Comparison of ENCODE assay signal across 17 cellular contexts in the genomic region with DNA sequence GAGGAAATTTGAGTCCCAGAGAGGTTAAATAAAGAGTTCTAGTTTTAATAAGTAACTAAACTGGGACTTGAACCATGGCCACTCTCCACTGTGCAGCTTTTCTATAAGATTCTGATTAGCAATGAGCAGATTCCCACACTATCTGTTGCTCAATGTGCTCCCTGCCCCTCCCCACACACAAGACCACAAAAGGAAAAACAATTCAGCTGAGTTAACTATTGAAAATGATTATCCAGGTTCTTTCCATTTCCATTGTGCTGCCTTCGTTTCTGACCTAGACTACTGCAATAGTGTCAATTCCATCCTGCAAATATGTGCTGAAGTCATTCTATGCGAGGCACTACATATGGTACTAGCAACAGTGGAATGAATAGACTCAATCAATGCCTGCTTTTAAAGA.
"Had no signal": no experiment of that assay in that cellular context is flagged by ENCODE, and none has a peak within 500 bp of the region (broad histone marks: within the 10 kb centered on the region; RNA-seq: fewer than 3 reads in every experiment).

No MANE protein-coding gene starts in this region.

- H3K4me2 ChIP-seq: neural progenitor cell had no signal

- H3K27ac ChIP-seq: neural progenitor cell, pancreas, skin epidermis, stomach, thoracic aorta had no signal

- H3K9me3 Mint-ChIP-seq: activated CD8-positive, alpha-beta T cell treated with anti-CD3 and anti-CD28 coated beads for 36 hours; activated naive CD8-positive, alpha-beta T cell treated with anti-CD3 and anti-CD28 coated beads for 36 hours; neural progenitor cell had no signal

- H3K4me3 ChIP-seq: neural progenitor cell, pancreas, skin epidermis, stomach, thoracic aorta had no signal

- H3K9me3 ChIP-seq: pancreas, stomach, thoracic aorta had no signal

- H3K36me3 ChIP-seq: neural progenitor cell, pancreas, stomach, thoracic aorta had no signal

- H3K27ac Mint-ChIP-seq: activated CD8-positive, alpha-beta T cell treated with anti-CD3 and anti-CD28 coated beads for 36 hours; activated naive CD8-positive, alpha-beta T cell treated with anti-CD3 and anti-CD28 coated beads for 36 hours; activated T-cell treated with anti-CD3 and anti-CD28 coated beads, Interleukin-2, amount 50 U/mL, for 72 hours; neural progenitor cell had no signal

- FAIRE-seq: bronchial epithelial cell, endothelial cell of umbilical vein, pancreas had no signal

- H3K27me3 Mint-ChIP-seq: activated CD8-positive, alpha-beta T cell treated with anti-CD3 and anti-CD28 coated beads for 36 hours; activated naive CD8-positive, alpha-beta T cell treated with anti-CD3 and anti-CD28 coated beads for 36 hours had no signal

- H3K4me3 Mint-ChIP-seq: activated CD8-positive, alpha-beta T cell treated with anti-CD3 and anti-CD28 coated beads for 36 hours; activated naive CD8-positive, alpha-beta T cell treated with anti-CD3 and anti-CD28 coated beads for 36 hours; activated T-cell treated with anti-CD3 and anti-CD28 coated beads, Interleukin-2, amount 50 U/mL, for 72 hours; neural progenitor cell had no signal

- H3K4me1 Mint-ChIP-seq: activated naive CD8-positive, alpha-beta T cell treated with anti-CD3 and anti-CD28 coated beads for 36 hours had no signal

- H3K4me1 ChIP-seq: neural progenitor cell had no signal

- H3K27me3 ChIP-seq: neural progenitor cell, pancreas, stomach had no signal

- ATAC-seq: activated CD8-positive, alpha-beta T cell treated with anti-CD3 and anti-CD28 coated beads for 36 hours; activated T-cell treated with anti-CD3 and anti-CD28 coated beads, Interleukin-2, amount 50 U/mL, for 72 hours had no signal

- H2AFZ ChIP-seq: neural progenitor cell had no signal

- H3K36me3 Mint-ChIP-seq: activated naive CD8-positive, alpha-beta T cell treated with anti-CD3 and anti-CD28 coated beads for 36 hours had no signal

- H3K9ac ChIP-seq: neural progenitor cell had no signal

- DNase-seq: activated CD4-positive, alpha-beta T cell treated with anti-CD3 and anti-CD28 coated beads for 4 hours; activated CD8-positive, alpha-beta memory T cell treated with anti-CD3 and anti-CD28 coated beads, Interleukin-2, amount 50 U/mL, for 4 hours; activated CD8-positive, alpha-beta T cell treated with anti-CD3 and anti-CD28 coated beads for 36 hours; activated gamma-delta T cell treated with Interleukin-2 at 50 U/mL for 16 hours; activated naive CD8-positive, alpha-beta T cell treated with anti-CD3 and anti-CD28 coated beads for 36 hours; activated T-cell treated with anti-CD3 and anti-CD28 coated beads, Interleukin-2, amount 50 U/mL, for 72 hours; anterior cingulate cortex; mammary epithelial cell; pancreas; stimulated activated CD4-positive, alpha-beta T cell treated with anti-CD3 and anti-CD28 coated beads, Interleukin-4, amount 100 ng/mL, for 4 hours; stomach; T-helper 9 cell had no signal
